Comparison of ENCODE assay signal across 1 cellular context in the genomic region with DNA sequence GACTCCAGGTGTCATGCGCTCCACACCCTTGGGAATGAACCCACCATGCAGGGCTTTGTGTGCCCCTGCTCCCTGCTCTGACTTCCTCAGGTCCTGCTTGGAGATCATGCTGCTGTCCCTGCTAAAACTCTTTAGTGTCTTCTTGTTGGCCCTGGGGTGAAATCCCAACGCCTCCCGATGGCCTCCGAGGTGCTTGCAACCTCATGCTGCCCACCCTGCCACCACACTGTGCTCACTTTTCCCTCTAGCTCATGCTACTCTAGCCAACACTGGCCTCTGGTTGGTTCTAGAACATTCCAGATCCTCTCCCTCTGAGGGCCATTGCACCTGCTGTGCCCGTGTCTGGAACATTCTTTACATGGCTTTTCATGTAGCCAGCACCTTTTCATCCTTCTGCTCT.
TF ChIP-seq lines count a peak whose summit lies in the region.

No MANE protein-coding gene starts in this region.

TF ChIP-seq in H1, 55 proteins besides CTCF, POLR2A, EP300 and RAD21:
- TF ChIP-seq, protein P1, sequence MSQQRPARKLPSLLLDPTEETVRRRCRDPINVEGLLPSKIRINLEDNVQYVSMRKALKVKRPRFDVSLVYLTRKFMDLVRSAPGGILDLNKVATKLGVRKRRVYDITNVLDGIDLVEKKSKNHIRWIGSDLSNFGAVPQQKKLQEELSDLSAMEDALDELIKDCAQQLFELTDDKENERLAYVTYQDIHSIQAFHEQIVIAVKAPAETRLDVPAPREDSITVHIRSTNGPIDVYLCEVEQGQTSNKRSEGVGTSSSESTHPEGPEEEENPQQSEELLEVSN (IDR thresholded peaks at IDR 0.05), result peak; percentile 77
- TF ChIP-seq CTBP2 (IDR thresholded peaks at IDR 0.05; ENCODE audit: borderline replicate concordance, insufficient read depth, insufficient read length, low read length), result no peak
- TF ChIP-seq SP4 (IDR thresholded peaks at IDR 0.05; ENCODE audit: low read length), result no peak
- TF ChIP-seq, protein P2, sequence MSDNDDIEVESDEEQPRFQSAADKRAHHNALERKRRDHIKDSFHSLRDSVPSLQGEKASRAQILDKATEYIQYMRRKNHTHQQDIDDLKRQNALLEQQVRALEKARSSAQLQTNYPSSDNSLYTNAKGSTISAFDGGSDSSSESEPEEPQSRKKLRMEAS (IDR thresholded peaks at IDR 0.05), result peak; percentile 80
- TF ChIP-seq MAFK (IDR thresholded peaks at IDR 0.05; ENCODE audit: low read depth, low read length), result no peak
- TF ChIP-seq YY1 (IDR thresholded peaks at IDR 0.05; ENCODE audit: low read depth, low read length), result no peak
- TF ChIP-seq EGR1 (IDR thresholded peaks at IDR 0.05; ENCODE audit: borderline replicate concordance, low read depth, low read length), result no peak
- TF ChIP-seq CREB1 (IDR thresholded peaks at IDR 0.05), result no peak
